17 cellular contexts compared by ENCODE assay signal in the genomic region with DNA sequence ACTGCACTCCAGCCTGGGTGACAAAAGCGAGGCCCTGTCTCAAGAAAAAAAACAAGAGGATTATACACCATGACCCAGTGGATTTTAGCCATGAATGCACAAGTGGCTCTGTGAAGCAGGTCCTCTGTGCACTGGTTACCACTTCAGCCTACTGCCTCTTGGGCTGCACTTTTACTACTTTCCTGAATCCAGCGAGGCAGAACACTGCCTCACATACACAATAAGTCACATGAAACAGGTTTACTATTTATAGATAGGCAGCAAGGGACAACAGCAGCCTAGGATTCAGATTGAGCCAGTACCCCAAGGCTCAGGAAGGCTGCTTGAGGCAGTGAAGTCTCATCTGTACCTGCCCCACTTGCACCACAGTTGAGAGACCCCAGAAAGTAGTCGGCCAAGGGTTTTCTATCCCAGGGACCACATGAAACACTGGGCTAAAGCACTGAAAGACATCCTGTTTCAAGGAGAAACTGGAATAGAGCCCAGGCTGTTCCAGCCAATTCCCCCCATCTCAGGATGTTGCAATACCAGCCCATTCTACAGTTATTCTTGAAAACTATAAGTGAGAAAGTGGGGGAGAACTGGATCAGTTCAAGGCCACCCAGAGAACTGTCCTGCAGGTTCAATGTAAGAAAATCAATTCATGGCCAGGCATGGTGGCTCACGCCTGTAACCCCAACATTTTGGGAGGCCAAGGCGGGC. TPM values are rescaled to one million over a fixed set of nuclear protein-coding genes. Genes with fewer than 3 reads are reported as not detected.
DNase-seq lines count a peak whose midpoint lies in the region; ATAC-seq and TF ChIP-seq lines count a peak whose summit lies in the region.
"Had no signal": no experiment of that assay in that cellular context is flagged by ENCODE, and none has a peak within 500 bp of the region (broad histone marks: within the 10 kb centered on the region; RNA-seq: fewer than 3 reads in every experiment).

No MANE protein-coding gene starts in this region.

- H3K14ac ChIP-seq in neuronal stem cell (ENCODE audit: low read length): no peak overlapping the region

- no peak overlapping the region for H4K8ac ChIP-seq in neuronal stem cell (ENCODE audit: low read depth, low read length)

- TF ChIP-seq CTCF in GM23338 (conservative IDR thresholded peaks at IDR 0.05; ENCODE audit: low read depth in 2 of 2) (no peak), foreskin fibroblast (IDR thresholded peaks at IDR 0.05; ENCODE audit: low read depth, low read length) (no peak)

- H3K79me2 ChIP-seq in GM23338 (replicated peaks; ENCODE audit: insufficient read depth): no peaks in the 10 kb centered on the region

- H3K9me3 Mint-ChIP-seq in GM23338: no peaks in the 10 kb centered on the region
- no peaks in the 10 kb centered on the region for H3K9me3 Mint-ChIP-seq in activated T-cell treated with anti-CD3 and anti-CD28 coated beads, Interleukin-2, amount 50 U/mL, for 4 hours
- H3K9me3 Mint-ChIP-seq in activated naive CD8-positive, alpha-beta T cell treated with anti-CD3 and anti-CD28 coated beads for 36 hours: no peaks in the 10 kb centered on the region
- H3K9me3 Mint-ChIP-seq: activated T-cell treated with anti-CD3 and anti-CD28 coated beads, Interleukin-2, amount 50 U/mL, for 72 hours; naive B cell; stimulated activated naive CD8-positive, alpha-beta T cell treated with anti-CD3 and anti-CD28 coated beads, Interleukin-15, Interleukin-2, amounts not matched to agents 100 ng/mL and 50 ng/mL, for 24 hours had no signal

- no peak overlapping the region for H3K23ac ChIP-seq in neuronal stem cell (ENCODE audit: low read depth, low read length, poor library complexity)

- H3K4me1 ChIP-seq in GM23338 (ENCODE audit: insufficient read depth) (no peaks in the 10 kb centered on the region), neuronal stem cell (ENCODE audit: control insufficient read depth in 2 of 2, insufficient read depth in 1 of 2, low read depth in 1 of 2, low read length in 2 of 2) (no peaks in the 10 kb centered on the region)

- H3K4me3 Mint-ChIP-seq in GM23338: no peak overlapping the region
- no peak overlapping the region for H3K4me3 Mint-ChIP-seq in activated T-cell treated with anti-CD3 and anti-CD28 coated beads, Interleukin-2, amount 50 U/mL, for 4 hours
- no peak overlapping the region for H3K4me3 Mint-ChIP-seq in activated naive CD8-positive, alpha-beta T cell treated with anti-CD3 and anti-CD28 coated beads for 36 hours
- H3K4me3 Mint-ChIP-seq: activated T-cell treated with anti-CD3 and anti-CD28 coated beads, Interleukin-2, amount 50 U/mL, for 72 hours; CD4-positive, CD25-positive, alpha-beta regulatory T cell; naive B cell; stimulated activated naive CD8-positive, alpha-beta T cell treated with anti-CD3 and anti-CD28 coated beads, Interleukin-15, Interleukin-2, amounts not matched to agents 100 ng/mL and 50 ng/mL, for 24 hours had no signal

- H3K9me3 ChIP-seq in neuronal stem cell (replicated peaks in 1 of 2; ENCODE audit: control insufficient read depth in 2 of 2, insufficient read depth in 1 of 2, low read depth in 1 of 2, low read length in 2 of 2): no peaks in the 10 kb centered on the region

- no peak overlapping the region for H3K9ac ChIP-seq in neuronal stem cell (ENCODE audit: low read depth, low read length, poor library complexity)

- H3K27me3 Mint-ChIP-seq in GM23338 (ENCODE audit: insufficient read depth, low read depth, poor library complexity): peaks cover 7% of the 10 kb centered on the region
- H3K27me3 Mint-ChIP-seq in activated T-cell treated with anti-CD3 and anti-CD28 coated beads, Interleukin-2, amount 50 U/mL, for 4 hours (ENCODE audit: low read depth): no peaks in the 10 kb centered on the region
- H3K27me3 Mint-ChIP-seq in activated naive CD8-positive, alpha-beta T cell treated with anti-CD3 and anti-CD28 coated beads for 36 hours: no peaks in the 10 kb centered on the region
- H3K27me3 Mint-ChIP-seq: stimulated activated naive CD8-positive, alpha-beta T cell treated with anti-CD3 and anti-CD28 coated beads, Interleukin-15, Interleukin-2, amounts not matched to agents 100 ng/mL and 50 ng/mL, for 24 hours had no signal

- ATAC-seq in GM23338 (no peak), GM18907 (IDR thresholded peaks at IDR 0.05; ENCODE audit: unreplicated experiment) (no peak)
- ATAC-seq in activated T-cell treated with anti-CD3 and anti-CD28 coated beads, Interleukin-2, amount 50 U/mL, for 4 hours: no peak
- ATAC-seq: activated T-cell treated with anti-CD3 and anti-CD28 coated beads, Interleukin-2, amount 50 U/mL, for 72 hours had no signal

- H3K27ac ChIP-seq in GM23338 (ENCODE audit: low read depth) (no peak overlapping the region), neuronal stem cell (replicated peaks; ENCODE audit: low read length) (no peak overlapping the region)

- H2AFZ ChIP-seq in GM23338 (peak overlapping the region; percentile 47; the same call in 1 of the 2 replicates), neuronal stem cell (ENCODE audit: low read length) (peak overlapping the region; percentile 83)

- no peak overlapping the region for H2BK15ac ChIP-seq in neuronal stem cell (ENCODE audit: low read length)

- no peak overlapping the region for H2BK5ac ChIP-seq in neuronal stem cell (ENCODE audit: low read length)

- no peak overlapping the region for H3K4me3 ChIP-seq in GM23338
- no peak overlapping the region for H3K4me3 ChIP-seq in foreskin fibroblast (ENCODE audit: low read depth in 1 of 2, low read length in 2 of 2)
- H3K4me3 ChIP-seq in neuronal stem cell (ENCODE audit: low read length in 2 of 2): no peak overlapping the region

- H3K4me2 ChIP-seq in GM23338 (no peak overlapping the region), neuronal stem cell (ENCODE audit: insufficient read depth, low read length, poor library complexity, severe bottlenecking) (no peak overlapping the region)

- H3K9me2 ChIP-seq in GM23338 (ENCODE audit: insufficient read depth): no peaks in the 10 kb centered on the region

- H3K36me3 ChIP-seq in GM23338 (ENCODE audit: insufficient read depth) (no peaks in the 10 kb centered on the region), neuronal stem cell (replicated peaks in 1 of 2; ENCODE audit: control insufficient read depth in 2 of 2, insufficient read depth in 2 of 2, low read length in 2 of 2) (no peaks in the 10 kb centered on the region)

- no peaks in the 10 kb centered on the region for H3K4me1 Mint-ChIP-seq in GM23338
- H3K4me1 Mint-ChIP-seq in activated T-cell treated with anti-CD3 and anti-CD28 coated beads, Interleukin-2, amount 50 U/mL, for 4 hours (ENCODE audit: low read depth): no peaks in the 10 kb centered on the region
- H3K4me1 Mint-ChIP-seq in activated naive CD8-positive, alpha-beta T cell treated with anti-CD3 and anti-CD28 coated beads for 36 hours: no peaks in the 10 kb centered on the region
- H3K4me1 Mint-ChIP-seq: naive B cell had no signal

- H3K18ac ChIP-seq in neuronal stem cell (ENCODE audit: low read length): no peak overlapping the region

- no peak overlapping the region for H4K91ac ChIP-seq in neuronal stem cell (ENCODE audit: low read depth, low read length, poor library complexity)

- H2AK5ac ChIP-seq in neuronal stem cell (ENCODE audit: low read depth, low read length): no peak overlapping the region

- no peak overlapping the region for H3K27ac Mint-ChIP-seq in GM23338
- no peak overlapping the region for H3K27ac Mint-ChIP-seq in activated naive CD8-positive, alpha-beta T cell treated with anti-CD3 and anti-CD28 coated beads for 36 hours
- H3K27ac Mint-ChIP-seq: activated T-cell treated with anti-CD3 and anti-CD28 coated beads, Interleukin-2, amount 50 U/mL, for 72 hours; stimulated activated naive CD8-positive, alpha-beta T cell treated with anti-CD3 and anti-CD28 coated beads, Interleukin-15, Interleukin-2, amounts not matched to agents 100 ng/mL and 50 ng/mL, for 24 hours had no signal

- H3K4ac ChIP-seq in neuronal stem cell (ENCODE audit: low read length): no peak overlapping the region

- no peaks in the 10 kb centered on the region for H3F3A ChIP-seq in GM23338 (replicated peaks; ENCODE audit: low read depth)

- DNase-seq in GM23338 (ENCODE audit: low spot score) (no peak), RPMI8226 (peak; percentile 46), foreskin fibroblast (peak; percentile 25 to 62), neuronal stem cell (ENCODE audit: low spot score) (no peak)
- no peak for DNase-seq in activated T-cell treated with anti-CD3 and anti-CD28 coated beads, Interleukin-2, amount 50 U/mL, for 4 hours
- no peak for DNase-seq in activated naive CD8-positive, alpha-beta T cell treated with anti-CD3 and anti-CD28 coated beads for 36 hours
- DNase-seq: activated CD4-positive, alpha-beta T cell treated with anti-CD3 and anti-CD28 coated beads for 1 hour; activated T-cell treated with anti-CD3 and anti-CD28 coated beads, Interleukin-2, amount 50 U/mL, for 72 hours; CD4-positive, CD25-positive, alpha-beta regulatory T cell; foreskin melanocyte; GDM1; islet precursor cell; naive B cell; NCI-H2029 had no signal

- H2BK120ac ChIP-seq in neuronal stem cell (ENCODE audit: low read depth, low read length): no peak overlapping the region

- no CpG with 5 or more reads among the region's 5 CpGs for WGBS in neuronal stem cell (ENCODE audit: extremely low coverage in 2 of 2, insufficient read length in 2 of 2, insufficient replicate concordance in 1 of 2), 2 donors

- H2BK12ac ChIP-seq in neuronal stem cell (ENCODE audit: low read length): no peak overlapping the region

- H3K27me3 ChIP-seq in GM23338 (ENCODE audit: insufficient read depth): no peaks in the 10 kb centered on the region
- peaks cover 0 to 3% (median 0%) of the 10 kb centered on the region in 3 experiments for H3K27me3 ChIP-seq in neuronal stem cell (ENCODE audit: control insufficient read depth in 3 of 3, insufficient read depth in 3 of 3, low read depth in 1 of 3, low read length in 3 of 3)

- H4K20me1 ChIP-seq in GM23338 (replicated peaks; ENCODE audit: insufficient read depth): no peaks in the 10 kb centered on the region

- H3K79me1 ChIP-seq in neuronal stem cell (ENCODE audit: low read depth, low read length): no peaks in the 10 kb centered on the region

- H3K36me3 Mint-ChIP-seq in GM23338 (ENCODE audit: low read depth): no peaks in the 10 kb centered on the region
- H3K36me3 Mint-ChIP-seq in activated T-cell treated with anti-CD3 and anti-CD28 coated beads, Interleukin-2, amount 50 U/mL, for 4 hours (ENCODE audit: insufficient read depth): no peaks in the 10 kb centered on the region
- H3K36me3 Mint-ChIP-seq in activated naive CD8-positive, alpha-beta T cell treated with anti-CD3 and anti-CD28 coated beads for 36 hours: no peaks in the 10 kb centered on the region
- H3K36me3 Mint-ChIP-seq: CD4-positive, CD25-positive, alpha-beta regulatory T cell; naive B cell had no signal

RNA-seq across cellular contexts. Expression of gene OGDH, which starts 10.3 kb away (rescaled TPM):
- 74.8 and 76.9 TPM in 2 replicates for total RNA-seq in GM23338 (2014; rRNA removed; shearing (Covaris generic))
- 13.5 and 16.5 TPM in 2 replicates for polyA plus RNA-seq in GM23338 (2016; fragmentation: Nextera tagmentation; extraction: Ambion mirVana)
- polyA plus RNA-seq in neuronal stem cell (2013, experiment 1 of 2): 31.6 TPM
- 31.1 TPM for polyA plus RNA-seq in neuronal stem cell (2013, experiment 2 of 2)
- total RNA-seq in activated T-cell treated with anti-CD3 and anti-CD28 coated beads, Interleukin-2, amount 50 U/mL, for 4 hours: 100 to 1,000 TPM in 1 of 3 donors, 10 to 100 TPM in 2; 83.0 to 105 (median 97.2) TPM
- 10 to 100 TPM; 75.8 to 77.9 TPM for total RNA-seq in activated naive CD8-positive, alpha-beta T cell treated with anti-CD3 and anti-CD28 coated beads for 36 hours

RNA-seq across cellular contexts. Expression of gene TMED4, which starts 14.1 kb away (rescaled TPM):
- total RNA-seq in GM23338 (2014; rRNA removed; shearing (Covaris generic)): 75.1 and 98.5 TPM in 2 replicates
- polyA plus RNA-seq in GM23338 (2016; fragmentation: Nextera tagmentation; extraction: Ambion mirVana): 41.8 and 43.5 TPM in 2 replicates
- polyA plus RNA-seq in neuronal stem cell (2013, experiment 1 of 2): 59.8 TPM
- polyA plus RNA-seq in neuronal stem cell (2013, experiment 2 of 2): 59.6 TPM
- total RNA-seq in activated T-cell treated with anti-CD3 and anti-CD28 coated beads, Interleukin-2, amount 50 U/mL, for 4 hours: 10 to 100 TPM; 71.3 to 79.4 (median 71.4) TPM
- total RNA-seq in activated naive CD8-positive, alpha-beta T cell treated with anti-CD3 and anti-CD28 coated beads for 36 hours: 10 to 100 TPM; 70.3 to 70.8 TPM

RNA-seq across cellular contexts. Expression of gene DDX56, which starts 22.4 kb away (rescaled TPM):
- total RNA-seq in GM23338 (2014; rRNA removed; shearing (Covaris generic)): 70.5 and 72.3 TPM in 2 replicates
- 43.9 and 44.1 TPM in 2 replicates for polyA plus RNA-seq in GM23338 (2016; fragmentation: Nextera tagmentation; extraction: Ambion mirVana)
- polyA plus RNA-seq in neuronal stem cell (2013, experiment 1 of 2): 43.0 TPM
- polyA plus RNA-seq in neuronal stem cell (2013, experiment 2 of 2): 42.3 TPM
- 100 to 1,000 TPM; 224 to 239 (median 224) TPM for total RNA-seq in activated T-cell treated with anti-CD3 and anti-CD28 coated beads, Interleukin-2, amount 50 U/mL, for 4 hours
- total RNA-seq in activated naive CD8-positive, alpha-beta T cell treated with anti-CD3 and anti-CD28 coated beads for 36 hours: 100 to 1,000 TPM; 142 to 154 TPM

RNA-seq across cellular contexts. Expression of gene NPC1L1, which starts 55.0 kb away (rescaled TPM):
- total RNA-seq in GM23338 (2014; rRNA removed; shearing (Covaris generic)): not detected in 2 replicates
- polyA plus RNA-seq in GM23338 (2016; fragmentation: Nextera tagmentation; extraction: Ambion mirVana): 0.03 and 0.05 TPM in 2 replicates
- polyA plus RNA-seq in neuronal stem cell (2013, experiment 1 of 2): 0.14 TPM
- 0.15 TPM for polyA plus RNA-seq in neuronal stem cell (2013, experiment 2 of 2)
- total RNA-seq in activated T-cell treated with anti-CD3 and anti-CD28 coated beads, Interleukin-2, amount 50 U/mL, for 4 hours: under 1 TPM in 1 of 3 donors, not detected in 2; 0.03 TPM
- total RNA-seq in activated naive CD8-positive, alpha-beta T cell treated with anti-CD3 and anti-CD28 coated beads for 36 hours: not detected
- total RNA-seq: LHCN-M2 had no signal

Comparison
In these comparisons a context has a peak if more than half of its experiments do, and no peak if none do; other contexts are left out.
1. DNase-seq: peak in RPMI8226 (single experiment) and foreskin fibroblast (2 of 2); none in GM23338 (single experiment), neuronal stem cell (single experiment), activated T-cell treated with anti-CD3 and anti-CD28 coated beads, Interleukin-2, amount 50 U/mL, for 4 hours (single experiment) and activated naive CD8-positive, alpha-beta T cell treated with anti-CD3 and anti-CD28 coated beads for 36 hours (single experiment).